Comparison of ENCODE assay signal across 11 cellular contexts in the genomic region with DNA sequence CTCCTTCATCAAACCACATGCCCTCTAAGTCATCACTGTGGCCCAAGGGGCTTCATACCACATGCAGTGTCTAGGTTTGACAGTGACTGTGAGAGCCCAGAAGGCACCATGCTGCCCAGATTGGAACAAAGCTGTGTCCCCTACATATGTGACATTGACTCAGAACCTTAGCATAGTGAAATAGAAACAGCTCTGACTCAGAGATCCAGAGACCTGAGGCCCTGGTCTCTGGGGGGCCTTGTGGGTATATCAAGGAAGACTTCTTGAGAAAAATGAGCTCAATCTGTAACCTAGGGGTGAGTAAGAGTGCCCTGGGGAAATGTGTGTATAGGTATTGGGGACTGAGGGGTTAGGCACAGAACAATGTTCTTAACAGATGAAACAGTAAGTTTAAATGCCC. TPM values are rescaled to one million over a fixed set of nuclear protein-coding genes. Genes with fewer than 3 reads are reported as not detected.
DNase-seq lines count a peak whose midpoint lies in the region; ATAC-seq lines count a peak whose summit lies in the region.
"Had no signal": no experiment of that assay in that cellular context is flagged by ENCODE, and none has a peak within 500 bp of the region (broad histone marks: within the 10 kb centered on the region; RNA-seq: fewer than 3 reads in every experiment).

No MANE protein-coding gene starts in this region.

- H3K27ac ChIP-seq in CD4-positive, alpha-beta memory T cell (ENCODE audit: low read depth, low read length), result no peak overlapping the region
- H3K27ac ChIP-seq: 22Rv1, adrenal gland had no signal

- H3K36me3 ChIP-seq in CD4-positive, alpha-beta memory T cell (ENCODE audit: insufficient read depth, low read length), result no peaks in the 10 kb centered on the region
- H3K36me3 ChIP-seq: adrenal gland had no signal

- peak overlapping the region in 1 of 7 donors; percentile 19 for H3K27ac Mint-ChIP-seq in CD4-positive, alpha-beta memory T cell
- H3K27ac Mint-ChIP-seq: activated B cell treated with CpG ODN at 0.5 μM for 24 hours had no signal

- H3K4me3 ChIP-seq in CD4-positive, alpha-beta memory T cell (ENCODE audit: low read length in 2 of 2), result no peak overlapping the region
- H3K4me3 ChIP-seq: adrenal gland had no signal

- no peaks in the 10 kb centered on the region for H3K27me3 ChIP-seq in CD4-positive, alpha-beta memory T cell (ENCODE audit: insufficient read depth, low read length)
- H3K27me3 ChIP-seq: adrenal gland had no signal

- H3K9me3 ChIP-seq in CD4-positive, alpha-beta memory T cell (ENCODE audit: control insufficient read depth in 1 of 2, low read length in 2 of 2), result no peaks in the 10 kb centered on the region
- H3K9me3 ChIP-seq: adrenal gland had no signal

- POLR2A ChIA-PET in CD4-positive, alpha-beta memory T cell (lab: Charles Lee; ENCODE audit: partially characterized antibody), result no interaction called here

- no peak for DNase-seq in activated CD4-positive, CD25-positive, alpha-beta regulatory T cell treated with anti-CD3 and anti-CD28 coated beads, Interleukin-2, amount 50 U/mL, for 72 hours
- DNase-seq in stimulated activated CD4-positive, alpha-beta T cell treated with anti-CD3 and anti-CD28 coated beads, Interleukin-1b, Interleukin-23, amount 100 ng/mL, for 48 hours, result peak; percentile 64
- DNase-seq in CD4-positive, alpha-beta memory T cell, result no peak
- DNase-seq in ureter (ENCODE audit: low spot score) (no peak), NCI-H1436 treated with DMSO at 0.1 percent for 48 hours (lab: John Stamatoyannopoulos, UW) (no peak)
- DNase-seq: activated B cell treated with CpG ODN at 0.5 μM for 24 hours, adrenal gland had no signal

- no peaks in the 10 kb centered on the region for H3K4me1 Mint-ChIP-seq in CD4-positive, alpha-beta memory T cell
- H3K4me1 Mint-ChIP-seq: activated B cell treated with CpG ODN at 0.5 μM for 24 hours had no signal

- H3K36me3 Mint-ChIP-seq in CD4-positive, alpha-beta memory T cell, result peaks cover 0 to 1% of the 10 kb centered on the region in 2 donors

- peaks cover 0 to 18% (median 12%) of the 10 kb centered on the region in 8 donors for H3K9me3 Mint-ChIP-seq in CD4-positive, alpha-beta memory T cell

- peaks cover 9% of the 10 kb centered on the region in 2 donors for H3K27me3 Mint-ChIP-seq in CD4-positive, alpha-beta memory T cell

- no peak overlapping the region for H3K4me3 Mint-ChIP-seq in CD4-positive, alpha-beta memory T cell
- H3K4me3 Mint-ChIP-seq: activated B cell treated with CpG ODN at 0.5 μM for 24 hours had no signal

- CTCF ChIA-PET in CD4-positive, alpha-beta memory T cell (lab: Charles Lee; ENCODE audit: partially characterized antibody), result no interaction called here

- intact Hi-C loops in CD4-positive, alpha-beta memory T cell (cut with micrococcal nuclease), result no loop called here

- ATAC-seq in activated CD4-positive, CD25-positive, alpha-beta regulatory T cell treated with anti-CD3 and anti-CD28 coated beads, Interleukin-2, amount 50 U/mL, for 24 hours, result peak; percentile 67 to 78
- ATAC-seq in GM21447 (IDR thresholded peaks at IDR 0.05; ENCODE audit: unreplicated experiment) (peak; percentile 93), HG03108 (IDR thresholded peaks at IDR 0.05; ENCODE audit: unreplicated experiment) (peak; percentile 89)

- H3K4me1 ChIP-seq in CD4-positive, alpha-beta memory T cell (ENCODE audit: insufficient read depth, low read length), result no peaks in the 10 kb centered on the region
- H3K4me1 ChIP-seq: adrenal gland had no signal

RNA-seq across cellular contexts. Expression of gene ENTREP1, which starts 7.1 kb away (rescaled TPM):
- under 1 TPM in 1 of 2 experiments, not detected in 1; 0.20 TPM for total RNA-seq in CD4-positive, alpha-beta memory T cell
- under 1 TPM in 1 of 2 donors, not detected in 1; 0.24 TPM for polyA plus RNA-seq in CD4-positive, alpha-beta memory T cell
- 14.6 TPM for total RNA-seq in ureter
- total RNA-seq: activated B cell treated with CpG ODN at 0.5 μM for 24 hours had no signal

Comparison
In these comparisons a context has a peak if more than half of its experiments do, and no peak if none do; other contexts are left out.
1. RNA of gene ENTREP1, which starts 7.1 kb away (total RNA-seq): 14.6 TPM in ureter (single experiment); 0.20 TPM in CD4-positive, alpha-beta memory T cell; every median in the first group is over 10 times any median in the second.
2. Peak in every context shown above with its lines, with median percentiles within 50 percentile points of each other: ATAC-seq.